8 cellular contexts compared by ENCODE assay signal in genomic region chr19:45423589-45424190, GRCh38. TPM values are rescaled to one million over a fixed set of nuclear protein-coding genes. Genes with fewer than 3 reads are reported as not detected.
DNase-seq lines count a peak whose midpoint lies in the region; ATAC-seq, FAIRE-seq and TF ChIP-seq lines count a peak whose summit lies in the region.

ERCC1 (minus strand) TSS chr19:45423917; CDS start chr19:45423374, 543 bp downstream.

- H3K4me1 Mint-ChIP-seq in activated naive CD4-positive, alpha-beta T cell treated with anti-CD3 and anti-CD28 coated beads, Interleukin-2, amount 10 ng/mL, durations not matched to agents 7 days and 5 days = peaks cover 70% of the 10 kb centered on the region

- peaks cover 18% of the 10 kb centered on the region for H3K36me3 Mint-ChIP-seq in activated naive CD4-positive, alpha-beta T cell treated with anti-CD3 and anti-CD28 coated beads, Interleukin-2, amount 10 ng/mL, durations not matched to agents 7 days and 5 days

- peaks cover 29% of the 10 kb centered on the region for H3K4me1 ChIP-seq in upper lobe of right lung

- peak within 1 kb of the TSS; percentile 94 for H3K4me3 Mint-ChIP-seq in activated naive CD4-positive, alpha-beta T cell treated with anti-CD3 and anti-CD28 coated beads, Interleukin-2, amount 10 ng/mL, durations not matched to agents 7 days and 5 days

- peaks cover 22% of the 10 kb centered on the region for H3K27me3 Mint-ChIP-seq in activated naive CD4-positive, alpha-beta T cell treated with anti-CD3 and anti-CD28 coated beads, Interleukin-2, amount 10 ng/mL, durations not matched to agents 7 days and 5 days

- TF ChIP-seq CTCF in LNCaP clone FGC (IDR thresholded peaks at IDR 0.05; ENCODE audit: control insufficient read depth, extremely low read depth, insufficient read depth) (no peak), omental fat pad (IDR thresholded peaks at IDR 0.05) (no peak), upper lobe of right lung (IDR thresholded peaks at IDR 0.05) (no peak)

- peak within 1 kb of the TSS; percentile 94 for H3K27ac ChIP-seq in upper lobe of right lung

- H3K27me3 ChIP-seq in upper lobe of right lung = no peaks in the 10 kb centered on the region

- H3K9me3 ChIP-seq in upper lobe of right lung = no peaks in the 10 kb centered on the region

- H3K9me3 Mint-ChIP-seq in activated naive CD4-positive, alpha-beta T cell treated with anti-CD3 and anti-CD28 coated beads, Interleukin-2, amount 10 ng/mL, durations not matched to agents 7 days and 5 days = no peaks in the 10 kb centered on the region

- peak; percentile 97 for FAIRE-seq in G401.6 (lab: Jason Lieb, UNC)

- peak within 1 kb of the TSS; percentile 97 for H3K27ac Mint-ChIP-seq in activated naive CD4-positive, alpha-beta T cell treated with anti-CD3 and anti-CD28 coated beads, Interleukin-2, amount 10 ng/mL, durations not matched to agents 7 days and 5 days

- H3K4me3 ChIP-seq in LNCaP clone FGC (ENCODE audit: low read depth, low read length) = peak within 1 kb of the TSS; percentile 74
- peak within 1 kb of the TSS; percentile 67 for H3K4me3 ChIP-seq in upper lobe of right lung

- ATAC-seq in omental fat pad (ENCODE audit: low FRiP score) (peak; percentile 81), upper lobe of right lung (peak; percentile 94)

- CTCF ChIA-PET in activated naive CD4-positive, alpha-beta T cell treated with anti-CD3 and anti-CD28 coated beads, Interleukin-2, amount 10 ng/mL, durations not matched to agents 7 days and 5 days (lab: Charles Lee) = interaction anchor here (0.6 to 2.1 kb wide), 3 partner anchors 16 to 55 kb away, joined by 4 to 11 read pairs (median 9); partner anchors contain the start of gene PPP1R13L

- DNase-seq in H4 (ENCODE audit: low spot score) (peak; percentile 88), LNCaP clone FGC (ENCODE audit: low read depth) (peak; percentile 90), RPMI8226 (peak; percentile 98), glomerular endothelial cell (ENCODE audit: extremely low read depth, low read depth, low spot score) (peak; percentile 56), omental fat pad (ENCODE audit: low spot score) (peak; percentile 96), upper lobe of right lung (peak; percentile 99)
- DNase-seq in activated naive CD4-positive, alpha-beta T cell treated with anti-CD3 and anti-CD28 coated beads, Interleukin-2, amount 10 ng/mL, durations not matched to agents 7 days and 5 days = peak; percentile 95

- intact Hi-C loops in upper lobe of right lung (cut with DNase I) = no loop called here

- H3K36me3 ChIP-seq in upper lobe of right lung = no peaks in the 10 kb centered on the region

RNA-seq across cellular contexts. Expression of gene ERCC1, which starts in this region (rescaled TPM):
- 49.3 and 84.0 TPM in 2 replicates for total RNA-seq in H4 (2014; rRNA removed; shearing (Covaris generic))
- total RNA-seq in glomerular endothelial cell (96.3 and 120 TPM in 2 replicates), omental fat pad (10 to 100 TPM; 63.7 to 93.8 (median 76.5) TPM), upper lobe of right lung (48.8 TPM)

Comparison
In these comparisons a context has a peak if more than half of its experiments do, and no peak if none do; other contexts are left out.
1. Peak in every context shown above with its lines: DNase-seq, ATAC-seq, H3K4me3 ChIP-seq and H3K27ac ChIP-seq.